ENCODE assay signal across 10 cellular contexts in the genomic region with DNA sequence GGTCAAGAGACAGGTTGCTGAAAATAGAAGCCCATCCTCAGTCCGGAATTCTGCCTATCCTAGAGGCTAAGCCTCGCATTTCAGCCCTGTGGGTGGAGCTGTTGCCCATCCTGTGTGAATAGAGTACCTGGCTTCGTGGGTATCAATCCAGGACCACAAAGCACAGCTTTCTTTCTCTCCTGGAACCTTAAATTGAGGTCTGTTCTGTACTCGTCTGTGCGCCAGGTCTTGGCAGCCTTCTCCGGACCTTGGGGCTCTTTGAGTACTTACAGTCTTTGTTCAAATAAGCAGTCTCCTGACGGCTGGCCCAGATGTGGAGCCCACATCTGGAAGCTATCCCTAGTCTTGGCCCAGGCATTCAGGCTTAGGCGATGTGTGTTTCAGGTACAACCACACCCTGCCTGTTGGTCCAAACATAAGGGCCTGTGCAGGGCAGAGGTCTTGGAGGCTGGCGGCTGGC.
A peak's percentile ranks its signal among the peaks of the same experiment; 100 is the strongest.
DNase-seq lines count a peak whose midpoint lies in the region; ATAC-seq and TF ChIP-seq lines count a peak whose summit lies in the region.
"Had no signal": no experiment of that assay in that cellular context is flagged by ENCODE, and none has a peak within 500 bp of the region (broad histone marks: within the 10 kb centered on the region; RNA-seq: fewer than 3 reads in every experiment).

No MANE protein-coding gene starts in this region.

- TF ChIP-seq POLR2A in heart left ventricle (IDR thresholded peaks at IDR 0.05) (no peak), transverse colon (IDR thresholded peaks at IDR 0.05) (no peak), erythroblast (IDR thresholded peaks at IDR 0.05; ENCODE audit: low read length) (no peak)

- no peak for ATAC-seq in activated CD4-positive, alpha-beta T cell treated with anti-CD3 and anti-CD28 coated beads for 36 hours
- ATAC-seq in Panc1, result peak; percentile 79
- ATAC-seq in heart left ventricle, result peak in 3 of 4 donors; percentile 75 to 87 (median 82)
- no peak for ATAC-seq in HG02571 (IDR thresholded peaks at IDR 0.05; ENCODE audit: unreplicated experiment)

- H3K27ac ChIP-seq in Panc1 (ENCODE audit: low read length), result peak overlapping the region; percentile 23; the same call in 1 of the 2 replicates
- H3K27ac ChIP-seq in heart left ventricle, result no peak overlapping the region
- no peak overlapping the region for H3K27ac ChIP-seq in transverse colon
- H3K27ac ChIP-seq: BLaER1 had no signal

- no TSS peak for BruUV-seq in Panc1 (replicated peaks; lab: Mats Ljungman, UMichigan)

- no peaks in the 10 kb centered on the region for H3K4me1 Mint-ChIP-seq in activated CD4-positive, alpha-beta T cell treated with anti-CD3 and anti-CD28 coated beads for 36 hours

- H3K4me1 ChIP-seq in Panc1 (ENCODE audit: control insufficient read depth, insufficient read depth, low read length) (no peaks in the 10 kb centered on the region), heart left ventricle (no peaks in the 10 kb centered on the region), transverse colon (no peaks in the 10 kb centered on the region)

- H3K4me3 ChIP-seq in Panc1 (ENCODE audit: low read depth in 2 of 2, low read length in 2 of 2) (no peak overlapping the region), heart left ventricle (no peak overlapping the region), transverse colon (no peak overlapping the region)
- H3K4me3 ChIP-seq: BLaER1 had no signal

- POLR2A ChIA-PET in activated CD4-positive, alpha-beta T cell treated with anti-CD3 and anti-CD28 coated beads for 36 hours (lab: Charles Lee), result no interaction called here
- POLR2A ChIA-PET in Panc1 (lab: Charles Lee), result no interaction called here

- peak; percentile 26 for DNase-seq in activated CD4-positive, alpha-beta T cell treated with anti-CD3 and anti-CD28 coated beads for 36 hours
- DNase-seq in activated CD4-positive, alpha-beta T cell treated with anti-CD3 and anti-CD28 coated beads for 1 hour, result no peak
- DNase-seq in Panc1 (ENCODE audit: low read depth, low spot score), result no peak
- DNase-seq in heart left ventricle, result peak in 2 of 5 donors; percentile 35 to 46
- DNase-seq in transverse colon, result peak; percentile 39
- DNase-seq in erythroblast (lab: John Stamatoyannopoulos, UW), result no peak
- no peak for DNase-seq in OCI-M2 (lab: John Stamatoyannopoulos, UW; ENCODE audit: unreplicated experiment)

- CTCF ChIA-PET in activated CD4-positive, alpha-beta T cell treated with anti-CD3 and anti-CD28 coated beads for 36 hours (lab: Charles Lee), result interaction anchor here (0.7 to 5.1 kb wide), 7 partner anchors 8 to 342 kb away, joined by 3 to 28 read pairs (median 3); no protein-coding TSS in a partner anchor
- CTCF ChIA-PET in Panc1 (lab: Charles Lee), result no interaction called here

- H3K27me3 ChIP-seq in Panc1 (ENCODE audit: control insufficient read depth, insufficient read depth, low read length) (no peaks in the 10 kb centered on the region), heart left ventricle (no peaks in the 10 kb centered on the region), transverse colon (no peaks in the 10 kb centered on the region)
- H3K27me3 ChIP-seq: BLaER1 had no signal

- TF ChIP-seq CTCF in Panc1 (IDR thresholded peaks at IDR 0.05) (peak; percentile 42; the same call in 1 of the 2 replicates), heart left ventricle (IDR thresholded peaks at IDR 0.05) (peak in 11 of 12 donors; percentile 19 to 55 (median 43)), transverse colon (IDR thresholded peaks at IDR 0.05) (peak in 3 of 5 experiments; percentile 31 to 41 (median 34))

- no peaks in the 10 kb centered on the region for H3K9me3 Mint-ChIP-seq in activated CD4-positive, alpha-beta T cell treated with anti-CD3 and anti-CD28 coated beads for 36 hours (ENCODE audit: low read depth)

- H3K36me3 ChIP-seq in Panc1 (ENCODE audit: control insufficient read depth, insufficient read depth, low read length), result no peaks in the 10 kb centered on the region
- H3K36me3 ChIP-seq in heart left ventricle, result no peaks in the 10 kb centered on the region
- H3K36me3 ChIP-seq in transverse colon, result no peaks in the 10 kb centered on the region
- H3K36me3 ChIP-seq: BLaER1 had no signal

- no peak for TF ChIP-seq EP300 in transverse colon (IDR thresholded peaks at IDR 0.05; ENCODE audit: low read depth)

- in situ Hi-C loops in Panc1 (cut with HindIII; ENCODE audit: low pct_unique_long_range_greater_than_20kb, low sequenced_read_pairs), result no loop called here
- in situ Hi-C loops in transverse colon (cut with MboI; ENCODE audit: low pct_ligation_motif_present in 1 of 4, low pct_unique_long_range_greater_than_20kb in 1 of 4, low sequenced_read_pairs in 3 of 4), result no loop called here

- 60 to 70% (median 67%) methylated on average over 8 to 9 of the region's 9 CpGs for WGBS in heart left ventricle, 4 donors
- WGBS in transverse colon (ENCODE audit: low coverage in 1 of 2), 2 donors, result 60 to 100% methylated on average over 1 to 9 of the region's 9 CpGs

- no peak overlapping the region for H3K4me3 Mint-ChIP-seq in activated CD4-positive, alpha-beta T cell treated with anti-CD3 and anti-CD28 coated beads for 36 hours
- H3K4me3 Mint-ChIP-seq: activated naive CD8-positive, alpha-beta T cell had no signal

- H3K36me3 Mint-ChIP-seq in activated CD4-positive, alpha-beta T cell treated with anti-CD3 and anti-CD28 coated beads for 36 hours (ENCODE audit: low read depth), result no peaks in the 10 kb centered on the region
- H3K36me3 Mint-ChIP-seq: activated naive CD8-positive, alpha-beta T cell had no signal

- no peaks in the 10 kb centered on the region for H3K9me3 ChIP-seq in Panc1 (ENCODE audit: control insufficient read depth, insufficient read depth, low read depth, low read length)
- no peaks in the 10 kb centered on the region for H3K9me3 ChIP-seq in heart left ventricle
- H3K9me3 ChIP-seq in transverse colon, result no peaks in the 10 kb centered on the region

- no peak overlapping the region for H3K27ac Mint-ChIP-seq in activated CD4-positive, alpha-beta T cell treated with anti-CD3 and anti-CD28 coated beads for 36 hours
- H3K27ac Mint-ChIP-seq: activated naive CD8-positive, alpha-beta T cell had no signal

- intact Hi-C loops in activated CD4-positive, alpha-beta T cell treated with anti-CD3 and anti-CD28 coated beads for 36 hours (cut with DNase I, micrococcal nuclease), result no loop called here
- intact Hi-C loops in Panc1 (cut with micrococcal nuclease; ENCODE audit: unreplicated experiment) (no loop called here), heart left ventricle (cut with DNase I) (loop anchor here in 6 of 10 donors (2.0 to 10.0 kb wide), 4 partner anchors 90 to 298 kb away; no protein-coding TSS in a partner anchor), transverse colon (cut with DNase I; ENCODE audit: low total_unique reads) (loop anchor here (10.0 kb wide), 1 partner anchor 110 kb away; no protein-coding TSS in a partner anchor)

- peaks cover 4% of the 10 kb centered on the region for H3K27me3 Mint-ChIP-seq in activated CD4-positive, alpha-beta T cell treated with anti-CD3 and anti-CD28 coated beads for 36 hours

Comparison
In these comparisons a context has a peak if more than half of its experiments do, and no peak if none do; other contexts are left out.
1. DNase-seq: peak in activated CD4-positive, alpha-beta T cell treated with anti-CD3 and anti-CD28 coated beads for 36 hours (single experiment) and transverse colon (single experiment); none in activated CD4-positive, alpha-beta T cell treated with anti-CD3 and anti-CD28 coated beads for 1 hour (single experiment), Panc1 (single experiment), erythroblast (0 of 2) and OCI-M2 (single experiment).
2. ATAC-seq: peak in Panc1 (single experiment) and heart left ventricle (3 of 4); none in activated CD4-positive, alpha-beta T cell treated with anti-CD3 and anti-CD28 coated beads for 36 hours (single experiment) and HG02571 (single experiment).
3. intact Hi-C loops: an anchor here in heart left ventricle (2.0 to 10.0 kb wide) and transverse colon (10.0 kb wide); none called in activated CD4-positive, alpha-beta T cell treated with anti-CD3 and anti-CD28 coated beads for 36 hours and Panc1.
4. Peak in every context shown above with its lines, with median percentiles within 50 percentile points of each other: CTCF ChIP-seq.